In the genomic region with DNA sequence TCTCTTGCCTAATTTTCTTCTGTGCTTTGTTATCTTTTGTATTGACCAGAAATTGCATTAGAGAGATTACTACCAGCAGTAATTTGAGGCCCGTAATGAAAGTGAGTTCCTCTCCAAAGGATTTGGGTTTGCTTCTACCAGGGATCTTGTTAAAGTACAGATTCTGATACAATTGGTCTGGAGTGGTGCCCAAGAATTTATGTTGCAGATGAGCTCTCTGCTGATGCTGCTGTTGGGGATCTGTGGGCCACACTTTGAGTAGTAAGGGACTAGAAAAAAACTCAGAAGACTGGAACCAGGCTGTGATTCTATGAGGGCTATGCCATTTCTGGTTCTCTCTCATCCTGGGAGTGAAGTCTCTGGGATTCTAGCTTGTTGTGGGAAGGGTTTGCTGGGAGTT, we compare ENCODE assay signal across 25 cellular contexts.
"Had no signal": no experiment of that assay in that cellular context is flagged by ENCODE, and none has a peak within 500 bp of the region (broad histone marks: within the 10 kb centered on the region; RNA-seq: fewer than 3 reads in every experiment).

No MANE protein-coding gene starts in this region.

- H2AFZ ChIP-seq: neural progenitor cell had no signal

- H3K9ac ChIP-seq: neural progenitor cell had no signal

- H3K27ac ChIP-seq: colonic mucosa, esophagus squamous epithelium, gastrocnemius medialis, left ventricle myocardium inferior, lower lobe of right lung, neural progenitor cell, pancreas, testis, tibial nerve had no signal

- H3K36me3 Mint-ChIP-seq: immature natural killer cell; memory B cell; natural killer cell treated with Interleukin-12 subunit alpha and Interleukin-12 subunit beta and Interleukin-15 and Interleukin-18, amount 100 ng/mL, for 72 hours; neural progenitor cell; stimulated activated effector memory CD8-positive, alpha-beta T cell treated with anti-CD3 and anti-CD28 coated beads, Interleukin-12 subunit alpha, Interleukin-12 subunit beta, amount 100 ng/mL, for 72 hours had no signal

- H3K4me2 ChIP-seq: neural progenitor cell had no signal

- H3K27me3 ChIP-seq: colonic mucosa, esophagus squamous epithelium, gastrocnemius medialis, neural progenitor cell, pancreas, testis, tibial nerve had no signal

- H3K36me3 ChIP-seq: colonic mucosa, esophagus squamous epithelium, gastrocnemius medialis, left ventricle myocardium inferior, lower lobe of right lung, neural progenitor cell, pancreas, tibial nerve had no signal

- DNase-seq: cerebellar nuclear complex; colonic mucosa; dermis blood vessel endothelial cell; esophagus squamous epithelium; gastrocnemius medialis; immature natural killer cell; kidney; left cardiac atrium; left ventricle myocardium inferior; lower lobe of right lung; midbrain; nucleus accumbens; pancreas; right cardiac atrium; small intestine; stimulated activated CD4-positive, alpha-beta T cell treated with anti-CD3 and anti-CD28 coated beads, Interleukin-4, amount 100 ng/mL, for 1 hour; stimulated activated CD8-positive, alpha-beta memory T cell treated with anti-CD3 and anti-CD28 coated beads, Interleukin-4, amount 100 ng/mL, for 48 hours; stimulated activated naive CD8-positive, alpha-beta T cell treated with anti-CD3 and anti-CD28 coated beads, Interleukin-15, Interleukin-2, amounts not matched to agents 100 U/mL and 50 U/mL, for 24 hours; testis had no signal

- H3K27ac Mint-ChIP-seq: immature natural killer cell; memory B cell; natural killer cell treated with Interleukin-12 subunit alpha and Interleukin-12 subunit beta and Interleukin-15 and Interleukin-18, amount 100 ng/mL, for 72 hours; neural progenitor cell; progenitor cell of endocrine pancreas; stimulated activated effector memory CD8-positive, alpha-beta T cell treated with anti-CD3 and anti-CD28 coated beads, Interleukin-12 subunit alpha, Interleukin-12 subunit beta, amount 100 ng/mL, for 72 hours had no signal

- H3K4me1 ChIP-seq: colonic mucosa, esophagus squamous epithelium, gastrocnemius medialis, left ventricle myocardium inferior, lower lobe of right lung, pancreas, testis, tibial nerve had no signal

- H3K4me3 Mint-ChIP-seq: immature natural killer cell; memory B cell; natural killer cell treated with Interleukin-12 subunit alpha and Interleukin-12 subunit beta and Interleukin-15 and Interleukin-18, amount 100 ng/mL, for 72 hours; neural progenitor cell; stimulated activated effector memory CD8-positive, alpha-beta T cell treated with anti-CD3 and anti-CD28 coated beads, Interleukin-12 subunit alpha, Interleukin-12 subunit beta, amount 100 ng/mL, for 72 hours had no signal

- H3K9me3 ChIP-seq: colonic mucosa, esophagus squamous epithelium, gastrocnemius medialis, left ventricle myocardium inferior, lower lobe of right lung, pancreas, testis, tibial nerve had no signal

- H3K4me3 ChIP-seq: colonic mucosa, esophagus squamous epithelium, gastrocnemius medialis, left ventricle myocardium inferior, lower lobe of right lung, neural progenitor cell, pancreas, testis, tibial nerve had no signal

- H3K9me3 Mint-ChIP-seq: memory B cell; natural killer cell treated with Interleukin-12 subunit alpha and Interleukin-12 subunit beta and Interleukin-15 and Interleukin-18, amount 100 ng/mL, for 72 hours; stimulated activated effector memory CD8-positive, alpha-beta T cell treated with anti-CD3 and anti-CD28 coated beads, Interleukin-12 subunit alpha, Interleukin-12 subunit beta, amount 100 ng/mL, for 72 hours had no signal

- H3K27me3 Mint-ChIP-seq: memory B cell, progenitor cell of endocrine pancreas had no signal
